14 cellular contexts compared by ENCODE assay signal in genomic region chr1:91693542-91693941, GRCh38.
DNase-seq lines count a peak whose midpoint lies in the region; ATAC-seq, FAIRE-seq and TF ChIP-seq lines count a peak whose summit lies in the region.
"Had no signal": no experiment of that assay in that cellular context is flagged by ENCODE, and none has a peak within 500 bp of the region (broad histone marks: within the 10 kb centered on the region; RNA-seq: fewer than 3 reads in every experiment).

No MANE protein-coding gene starts in this region.

- H3K27ac Mint-ChIP-seq in stimulated activated naive CD8-positive, alpha-beta T cell treated with anti-CD3 and anti-CD28 coated beads, Interleukin-15, amount 100 ng/mL, for 72 hours: no peak overlapping the region
- H3K27ac Mint-ChIP-seq: B cell had no signal

- TF ChIP-seq CTCF in esophagus squamous epithelium (IDR thresholded peaks at IDR 0.05) (no peak), HepG2 (CRISPR knock-in tag; IDR thresholded peaks at IDR 0.05) (no peak), spleen (IDR thresholded peaks at IDR 0.05 in 8 of 11, conservative IDR thresholded peaks at IDR 0.05 in 3 of 11) (no peak)

- BruUV-seq in HepG2 (replicated peaks; lab: Mats Ljungman, UMichigan): no TSS peak

- no peaks in the 10 kb centered on the region for H3K9me3 Mint-ChIP-seq in stimulated activated naive CD8-positive, alpha-beta T cell treated with anti-CD3 and anti-CD28 coated beads, Interleukin-15, amount 100 ng/mL, for 72 hours

- WGBS in esophagus squamous epithelium, 2 donors: 76 to 100% methylated on average over 2 of the region's 2 CpGs
- whole genome bisulfite sequencing in HepG2 (ENCODE audit: low lambda C conversion rate): 95% methylated on average over 2 of the region's 2 CpGs
- WGBS in spleen, 5 donors: 76 to 93% (median 91%) methylated on average over 2 of the region's 2 CpGs

- H3K9ac ChIP-seq in HepG2 (ENCODE audit: insufficient read depth, low read depth, low read length): no peak overlapping the region

- H3K4me1 Mint-ChIP-seq in stimulated activated naive CD8-positive, alpha-beta T cell treated with anti-CD3 and anti-CD28 coated beads, Interleukin-15, amount 100 ng/mL, for 72 hours: peaks cover 26% of the 10 kb centered on the region

- no peaks in the 10 kb centered on the region for H4K20me1 ChIP-seq in HepG2 (ENCODE audit: insufficient read depth, low read length)

- no peak for ATAC-seq in HepG2
- ATAC-seq in GM18511 (IDR thresholded peaks at IDR 0.05; ENCODE audit: unreplicated experiment): no peak
- no peak for ATAC-seq in GM18868 (IDR thresholded peaks at IDR 0.05; ENCODE audit: unreplicated experiment)
- ATAC-seq in GM19035 (IDR thresholded peaks at IDR 0.05; ENCODE audit: unreplicated experiment): no peak
- no peak for ATAC-seq in stimulated activated naive CD8-positive, alpha-beta T cell treated with anti-CD3 and anti-CD28 coated beads, Interleukin-15, amount 100 ng/mL, for 72 hours
- ATAC-seq: K562 had no signal

- intact Hi-C loops in esophagus squamous epithelium (cut with DNase I) (no loop called here), HepG2 (cut with micrococcal nuclease; ENCODE audit: unreplicated experiment) (no loop called here), spleen (cut with DNase I; ENCODE audit: low total_unique reads) (no loop called here)

- H3K4me3 ChIP-seq in esophagus squamous epithelium (no peak overlapping the region), HepG2 (replicated peaks in 1 of 3; ENCODE audit: insufficient read depth in 1 of 3, low read depth in 2 of 3, low read length in 3 of 3) (no peak overlapping the region), spleen (no peak overlapping the region)
- H3K4me3 ChIP-seq: K562 had no signal

- DNase-seq in GM03348 (ENCODE audit: low spot score) (peak; percentile 79), esophagus squamous epithelium (lab: John Stamatoyannopoulos, UW) (no peak), HepG2 (ENCODE audit: low spot score) (no peak), spleen (no peak)
- no peak for DNase-seq in stimulated activated naive CD8-positive, alpha-beta T cell treated with anti-CD3 and anti-CD28 coated beads, Interleukin-15, amount 100 ng/mL, for 72 hours
- DNase-seq: activated CD4-positive, CD25-positive, alpha-beta regulatory T cell; DND-41; NCI-H146; NCI-H748 treated with DMSO at 0.1 percent for 48 hours had no signal

- H3K27ac ChIP-seq in esophagus squamous epithelium: peak overlapping the region in 3 of 4 donors; percentile 44 to 64 (median 58)
- no peak overlapping the region for H3K27ac ChIP-seq in HepG2 (ENCODE audit: extremely low read length, insufficient read depth, low read length)
- peak overlapping the region in 5 of 8 donors; percentile 3 to 47 (median 30) for H3K27ac ChIP-seq in spleen

- H3K36me3 ChIP-seq in esophagus squamous epithelium (peaks cover 0 to 59% (median 0%) of the 10 kb centered on the region in 3 donors), HepG2 (replicated peaks in 1 of 2; ENCODE audit: control insufficient read depth in 1 of 2, insufficient read depth in 2 of 2, low read length in 2 of 2) (peaks cover 35 to 90% of the 10 kb centered on the region in 2 experiments), spleen (peaks cover 0 to 38% (median under 1%) of the 10 kb centered on the region in 6 donors)

- H3K9me3 ChIP-seq in esophagus squamous epithelium (no peaks in the 10 kb centered on the region), HepG2 (ENCODE audit: low read length) (no peaks in the 10 kb centered on the region), spleen (no peaks in the 10 kb centered on the region)

- no peaks in the 10 kb centered on the region for H3K79me2 ChIP-seq in HepG2 (ENCODE audit: insufficient read depth, low read length)

- TF ChIP-seq EP300 in HepG2 (IDR thresholded peaks at IDR 0.05; ENCODE audit: low read depth in 2 of 2, low read length in 2 of 2): no peak
- no peak for TF ChIP-seq EP300 in HepG2 (CRISPR knock-in tag; IDR thresholded peaks at IDR 0.05; ENCODE audit: borderline replicate concordance)

- POLR2A ChIA-PET in HepG2 (lab: Yijun Ruan, JAX): no interaction called here

- CTCF ChIA-PET in HepG2 (lab: Yijun Ruan, JAX; ENCODE audit: low intra/inter-chr PET ratio, low total read pairs): no interaction called here

- H3K4me1 ChIP-seq in esophagus squamous epithelium: peaks cover 0 to 39% (median 27%) of the 10 kb centered on the region in 3 donors
- H3K4me1 ChIP-seq in HepG2 (ENCODE audit: insufficient read depth, low read length): no peaks in the 10 kb centered on the region
- H3K4me1 ChIP-seq in spleen: peaks cover 16 to 82% (median 45%) of the 10 kb centered on the region in 6 donors

- H3K4me2 ChIP-seq in HepG2 (ENCODE audit: low read depth, low read length): no peak overlapping the region

- H3K4me3 Mint-ChIP-seq in stimulated activated naive CD8-positive, alpha-beta T cell treated with anti-CD3 and anti-CD28 coated beads, Interleukin-15, amount 100 ng/mL, for 72 hours: no peak overlapping the region
- H3K4me3 Mint-ChIP-seq: B cell had no signal

- no peak overlapping the region for H2AFZ ChIP-seq in HepG2 (ENCODE audit: low read length)

- no peaks in the 10 kb centered on the region for H3K27me3 ChIP-seq in esophagus squamous epithelium
- no peaks in the 10 kb centered on the region for H3K27me3 ChIP-seq in HepG2 (ENCODE audit: control insufficient read depth in 1 of 2, insufficient read depth in 2 of 2, low read length in 2 of 2)
- H3K27me3 ChIP-seq in spleen (replicated peaks in 1 of 7): no peaks in the 10 kb centered on the region

- no peak for FAIRE-seq in HepG2 (lab: Jason Lieb, UNC)
- FAIRE-seq: K562 had no signal

- no peak for TF ChIP-seq RAD21 in HepG2 (CRISPR knock-in tag; IDR thresholded peaks at IDR 0.05)

- in situ Hi-C loops in HepG2 (cut with HindIII; ENCODE audit: extremely low pct_ligation_motif_present, low pct_unique_long_range_greater_than_20kb): no loop called here

- TF ChIP-seq POLR2A in esophagus squamous epithelium (IDR thresholded peaks at IDR 0.05) (no peak), HepG2 (IDR thresholded peaks at IDR 0.05; ENCODE audit: insufficient read depth in 1 of 2, low read depth in 2 of 2, low read length in 2 of 2) (no peak), spleen (IDR thresholded peaks at IDR 0.05) (no peak)

- no peaks in the 10 kb centered on the region for H3K27me3 Mint-ChIP-seq in stimulated activated naive CD8-positive, alpha-beta T cell treated with anti-CD3 and anti-CD28 coated beads, Interleukin-15, amount 100 ng/mL, for 72 hours
- H3K27me3 Mint-ChIP-seq: B cell had no signal

TF ChIP-seq in HepG2, 621 proteins besides CTCF, POLR2A, EP300 and RAD21:
- TF ChIP-seq POLR2G (IDR thresholded peaks at IDR 0.05; ENCODE audit: low read depth, low read length) (0 out of 2 replicates have a peak, but pooled peaks have one; percentile 29), ZNF20 (CRISPR knock-in tag; IDR thresholded peaks at IDR 0.05) (no peak)
